In the genomic region with DNA sequence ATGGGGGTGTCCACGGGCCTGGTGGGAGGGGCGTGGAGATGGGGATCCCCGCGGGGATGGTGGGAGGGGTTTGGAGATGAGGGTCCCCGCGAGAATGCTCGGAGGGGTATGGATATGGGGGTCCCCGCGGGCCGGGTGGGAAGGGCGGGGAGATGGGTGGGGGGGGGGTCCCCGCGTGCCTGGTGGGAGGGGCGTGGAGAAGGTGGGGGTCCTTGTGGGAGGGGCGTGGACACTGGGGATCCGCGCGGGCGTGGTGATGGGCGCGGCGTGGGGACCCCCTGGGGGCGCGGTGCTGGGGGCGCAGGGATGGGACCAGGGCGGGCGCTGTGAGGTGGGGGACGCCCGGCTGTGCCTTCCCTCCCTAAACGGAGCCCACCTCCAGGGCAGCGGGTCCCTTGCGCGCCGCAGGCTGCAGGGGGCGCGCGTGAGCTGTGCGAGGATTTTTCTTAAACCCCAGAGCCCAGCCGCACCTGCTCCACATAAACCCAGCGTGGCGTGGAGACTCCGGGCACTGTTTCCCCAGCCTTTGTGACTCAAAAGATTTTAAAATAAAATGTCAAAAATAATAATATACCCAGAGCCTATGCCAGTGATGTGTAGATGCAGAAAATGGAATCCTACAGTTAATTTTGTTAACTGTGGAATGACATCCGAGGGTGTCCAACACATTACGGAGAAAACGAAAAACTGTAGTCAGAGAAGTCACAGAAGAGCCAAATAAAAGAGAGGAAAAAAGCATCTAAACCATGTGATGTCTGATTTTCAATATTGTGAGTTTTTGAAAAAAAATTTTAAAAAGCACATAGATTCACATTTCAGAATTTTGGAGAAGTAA, we compare ENCODE assay signal across 1 cellular context.
TF ChIP-seq lines count a peak whose summit lies in the region.

No MANE protein-coding gene starts in this region.

TF ChIP-seq in GM12878, 131 proteins besides CTCF, POLR2A, EP300 and RAD21 (continued from another document):
- TF ChIP-seq, protein P1, sequence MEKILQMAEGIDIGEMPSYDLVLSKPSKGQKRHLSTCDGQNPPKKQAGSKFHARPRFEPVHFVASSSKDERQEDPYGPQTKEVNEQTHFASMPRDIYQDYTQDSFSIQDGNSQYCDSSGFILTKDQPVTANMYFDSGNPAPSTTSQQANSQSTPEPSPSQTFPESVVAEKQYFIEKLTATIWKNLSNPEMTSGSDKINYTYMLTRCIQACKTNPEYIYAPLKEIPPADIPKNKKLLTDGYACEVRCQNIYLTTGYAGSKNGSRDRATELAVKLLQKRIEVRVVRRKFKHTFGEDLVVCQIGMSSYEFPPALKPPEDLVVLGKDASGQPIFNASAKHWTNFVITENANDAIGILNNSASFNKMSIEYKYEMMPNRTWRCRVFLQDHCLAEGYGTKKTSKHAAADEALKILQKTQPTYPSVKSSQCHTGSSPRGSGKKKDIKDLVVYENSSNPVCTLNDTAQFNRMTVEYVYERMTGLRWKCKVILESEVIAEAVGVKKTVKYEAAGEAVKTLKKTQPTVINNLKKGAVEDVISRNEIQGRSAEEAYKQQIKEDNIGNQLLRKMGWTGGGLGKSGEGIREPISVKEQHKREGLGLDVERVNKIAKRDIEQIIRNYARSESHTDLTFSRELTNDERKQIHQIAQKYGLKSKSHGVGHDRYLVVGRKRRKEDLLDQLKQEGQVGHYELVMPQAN (conservative IDR thresholded peaks at IDR 0.05), result peak; percentile 37; the same call in 1 of the 2 replicates
- TF ChIP-seq RELA (IDR thresholded peaks at IDR 0.05; ENCODE audit: borderline replicate concordance, partially characterized antibody) (peak; percentile 73), LARP7 (IDR thresholded peaks at IDR 0.05) (peak; percentile 59; the same call in 1 of the 2 replicates), ZNF217 (IDR thresholded peaks at IDR 0.05) (peak; percentile 52; the same call in 1 of the 2 replicates), BCL3 (IDR thresholded peaks at IDR 0.05; ENCODE audit: borderline replicate concordance, insufficient read depth, low read depth, low read length, poor library complexity, severe bottlenecking) (peak; percentile 19), STAT1 (conservative IDR thresholded peaks at IDR 0.05) (no peak), MEF2B (IDR thresholded peaks at IDR 0.05; ENCODE audit: partially characterized antibody, poor library complexity, severe bottlenecking) (peak; percentile 32), KLF5 (IDR thresholded peaks at IDR 0.05; ENCODE audit: partially characterized antibody) (peak; percentile 46), SP1 (IDR thresholded peaks at IDR 0.05; ENCODE audit: low read depth, low read length) (peak; percentile 50)
